In the genomic region with DNA sequence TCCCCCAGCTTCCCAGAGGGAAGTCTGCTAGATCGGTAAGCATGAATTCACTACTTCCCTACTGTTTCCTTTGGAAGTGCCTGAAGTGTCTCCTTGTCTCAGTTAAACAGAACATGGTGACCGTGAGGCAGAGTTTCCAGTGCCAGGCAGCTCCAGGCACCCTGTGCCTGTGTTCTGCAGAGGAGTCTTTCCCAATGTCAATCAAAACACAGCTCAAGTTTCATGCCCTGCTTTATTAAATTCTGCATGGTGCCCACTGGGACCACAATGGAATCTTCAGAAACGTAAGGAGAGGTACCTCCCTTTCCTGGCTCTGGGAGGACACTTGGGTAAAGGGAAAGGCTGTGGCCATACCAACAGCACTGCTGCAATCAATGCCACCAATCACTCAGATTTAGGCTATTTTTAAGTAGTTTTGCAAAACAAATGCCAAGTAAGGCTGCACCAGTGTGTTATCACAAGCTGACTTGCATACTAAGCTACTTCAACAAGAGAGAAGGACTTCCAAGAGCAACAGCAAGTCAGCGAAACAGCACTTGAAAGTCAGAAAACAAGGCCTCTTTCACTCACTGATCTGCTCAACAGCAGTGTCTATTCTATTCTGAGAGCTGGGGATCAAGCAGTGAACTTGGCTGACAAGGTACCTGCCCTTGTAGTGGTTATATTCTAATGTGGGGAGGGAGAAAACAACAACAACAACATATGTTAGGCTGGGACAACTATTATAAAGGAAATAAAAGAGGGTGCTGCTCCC, we compare ENCODE assay signal across 9 cellular contexts. TPM values are rescaled to one million over a fixed set of nuclear protein-coding genes. Genes with fewer than 3 reads are reported as not detected.
A peak's percentile ranks its signal among the peaks of the same experiment; 100 is the strongest.
DNase-seq lines count a peak whose midpoint lies in the region; ATAC-seq and TF ChIP-seq lines count a peak whose summit lies in the region.
"Had no signal": no experiment of that assay in that cellular context is flagged by ENCODE, and none has a peak within 500 bp of the region (broad histone marks: within the 10 kb centered on the region; RNA-seq: fewer than 3 reads in every experiment).

No MANE protein-coding gene starts in this region.

- in situ Hi-C loops in transverse colon (cut with MboI; ENCODE audit: low pct_ligation_motif_present in 1 of 4, low pct_unique_long_range_greater_than_20kb in 1 of 4, low sequenced_read_pairs in 3 of 4) (no loop called here), KBM-7 (cut with MboI; ENCODE audit: low pct_unique_long_range_greater_than_20kb, low sequenced_read_pairs) (no loop called here)

- H3K9me3 Mint-ChIP-seq in activated T-cell treated with anti-CD3 and anti-CD28 coated beads, Interleukin-2, amount 50 U/mL, for 72 hours, result no peaks in the 10 kb centered on the region
- H3K9me3 Mint-ChIP-seq in chondrocyte (ENCODE audit: low read depth), result peaks cover 8% of the 10 kb centered on the region
- peaks cover 30% of the 10 kb centered on the region for H3K9me3 Mint-ChIP-seq in mesothelial cell of epicardium

- H3K4me3 ChIP-seq in transverse colon, result no peak overlapping the region

- TF ChIP-seq CTCF in chondrocyte (IDR thresholded peaks at IDR 0.05), result no peak
- TF ChIP-seq CTCF in mesothelial cell of epicardium (IDR thresholded peaks at IDR 0.05; ENCODE audit: unreplicated experiment), result no peak
- no peak for TF ChIP-seq CTCF in transverse colon (IDR thresholded peaks at IDR 0.05)

- H3K36me3 Mint-ChIP-seq in activated T-cell treated with anti-CD3 and anti-CD28 coated beads, Interleukin-2, amount 50 U/mL, for 72 hours (ENCODE audit: insufficient read depth in 2 of 2), result peaks cover 8 to 17% of the 10 kb centered on the region in 2 donors
- H3K36me3 Mint-ChIP-seq in chondrocyte (ENCODE audit: low read depth) (peaks cover 2% of the 10 kb centered on the region), mesothelial cell of epicardium (peaks cover 28% of the 10 kb centered on the region)

- no peaks in the 10 kb centered on the region for H3K36me3 ChIP-seq in transverse colon

- DNase-seq in activated T-cell treated with anti-CD3 and anti-CD28 coated beads, Interleukin-2, amount 50 U/mL, for 72 hours, result no peak
- DNase-seq in activated T-cell treated with anti-CD3 and anti-CD28 coated beads, Interleukin-2, amount 50 U/mL, for 1 hour, result no peak
- DNase-seq in chondrocyte (ENCODE audit: low spot score), result no peak
- no peak for DNase-seq in mesothelial cell of epicardium (ENCODE audit: low spot score in 2 of 2, unreplicated experiment in 2 of 2)
- DNase-seq in transverse colon, result no peak
- no peak for DNase-seq in posterior cingulate gyrus
- no peak for DNase-seq in SKM-1 (lab: John Stamatoyannopoulos, UW; ENCODE audit: unreplicated experiment)
- no peak for DNase-seq in KBM-7
- DNase-seq: T1000 had no signal

- WGBS in transverse colon (ENCODE audit: low coverage in 1 of 2), 2 donors, result 68 to 75% methylated on average over 2 to 4 of the region's 4 CpGs

- H3K27me3 Mint-ChIP-seq in activated T-cell treated with anti-CD3 and anti-CD28 coated beads, Interleukin-2, amount 50 U/mL, for 72 hours (ENCODE audit: low read depth), result no peaks in the 10 kb centered on the region
- H3K27me3 Mint-ChIP-seq in chondrocyte (ENCODE audit: low read depth) (no peaks in the 10 kb centered on the region), mesothelial cell of epicardium (ENCODE audit: low read depth) (no peaks in the 10 kb centered on the region)

- H3K9me3 ChIP-seq in transverse colon, result no peaks in the 10 kb centered on the region

- ATAC-seq in activated T-cell treated with anti-CD3 and anti-CD28 coated beads, Interleukin-2, amount 50 U/mL, for 72 hours (replicated peaks in 1 of 2), result peak in 1 of 2 donors; percentile 3

- no peak for TF ChIP-seq EP300 in transverse colon (IDR thresholded peaks at IDR 0.05; ENCODE audit: low read depth)

- intact Hi-C loops in transverse colon (cut with DNase I; ENCODE audit: low total_unique reads) (no loop called here), posterior cingulate gyrus (cut with DNase I) (no loop called here)

- peaks cover 9 to 56% (median 18%) of the 10 kb centered on the region in 4 donors for H3K4me1 ChIP-seq in transverse colon

- TF ChIP-seq POLR2A in transverse colon (IDR thresholded peaks at IDR 0.05), result no peak

- H3K27me3 ChIP-seq in transverse colon, result no peaks in the 10 kb centered on the region

- peaks cover 92% of the 10 kb centered on the region for H3K4me1 Mint-ChIP-seq in activated T-cell treated with anti-CD3 and anti-CD28 coated beads, Interleukin-2, amount 50 U/mL, for 72 hours (ENCODE audit: low read depth)
- H3K4me1 Mint-ChIP-seq in chondrocyte (ENCODE audit: low read depth) (peaks cover 70% of the 10 kb centered on the region), mesothelial cell of epicardium (peaks cover 25% of the 10 kb centered on the region)

- H3K4me3 Mint-ChIP-seq in activated T-cell treated with anti-CD3 and anti-CD28 coated beads, Interleukin-2, amount 50 U/mL, for 72 hours, result peak overlapping the region; percentile 75 to 91
- H3K4me3 Mint-ChIP-seq in chondrocyte (ENCODE audit: unreplicated experiment) (peak overlapping the region; percentile 3), mesothelial cell of epicardium (no peak overlapping the region)

- H3K27ac ChIP-seq in transverse colon, result peak overlapping the region; percentile 45 to 74 (median 66)

- peak overlapping the region; percentile 99 for H3K27ac Mint-ChIP-seq in activated T-cell treated with anti-CD3 and anti-CD28 coated beads, Interleukin-2, amount 50 U/mL, for 72 hours
- H3K27ac Mint-ChIP-seq in chondrocyte (ENCODE audit: unreplicated experiment), result peak overlapping the region; percentile 83
- peak overlapping the region; percentile 88 for H3K27ac Mint-ChIP-seq in mesothelial cell of epicardium

RNA-seq across cellular contexts. Expression of a gene that starts 14.9 kb away (rescaled TPM):
- total RNA-seq in activated T-cell treated with anti-CD3 and anti-CD28 coated beads, Interleukin-2, amount 50 U/mL, for 72 hours, result 100 to 1,000 TPM; 101 to 106 TPM
- 30.3 to 38.7 TPM (median 38.6 TPM) in 3 replicates for total RNA-seq in chondrocyte
- 39.3 to 44.9 TPM (median 42.2 TPM) in 3 replicates for total RNA-seq in mesothelial cell of epicardium
- 100 to 1,000 TPM in 1 of 4 donors, 10 to 100 TPM in 3; 11.1 to 151 (median 87.0) TPM for total RNA-seq in transverse colon
